In the genomic region with DNA sequence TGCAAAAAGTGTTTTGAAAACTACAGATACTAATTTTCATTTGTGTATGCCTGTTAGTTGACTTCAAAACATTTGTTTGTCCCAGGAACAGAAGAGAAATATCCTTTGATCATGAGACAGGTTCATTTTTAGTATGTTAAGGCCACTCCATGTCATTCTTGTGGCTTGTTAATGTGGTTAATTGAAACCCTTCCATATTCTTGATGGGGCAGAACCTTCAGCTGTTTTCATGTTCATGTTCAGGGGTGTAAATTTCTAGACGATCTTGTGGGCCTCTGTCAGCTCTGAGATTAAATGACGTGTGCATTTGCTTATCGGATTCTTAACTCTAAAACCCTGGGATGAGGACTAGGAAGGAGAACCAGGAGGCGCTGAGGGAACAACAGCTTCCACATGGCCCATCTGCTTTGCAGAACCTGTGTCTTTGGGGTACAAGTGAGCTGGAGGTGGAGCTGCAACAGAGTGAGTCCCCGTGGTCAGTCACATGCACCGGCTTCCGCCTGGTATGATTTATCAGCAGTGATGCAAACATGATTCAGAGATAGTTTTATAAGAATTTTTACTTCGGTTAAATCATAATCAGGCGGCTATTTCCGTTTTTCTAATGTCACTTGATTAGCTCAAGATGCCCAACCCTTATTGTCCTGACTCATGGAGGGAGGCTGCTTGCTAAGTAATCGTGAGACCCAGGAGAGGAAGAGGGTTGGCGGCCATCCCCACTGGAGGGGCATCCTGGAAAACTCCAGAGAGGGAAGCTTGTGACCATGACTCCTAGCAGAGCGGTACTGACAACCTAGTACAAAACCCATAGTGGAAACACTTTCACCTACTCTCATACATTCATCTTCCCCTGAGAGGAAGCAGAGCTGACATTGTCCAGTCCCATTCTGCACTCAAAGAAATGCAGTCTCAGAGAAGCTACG, we compare ENCODE assay signal across 9 cellular contexts.
A peak's percentile ranks its signal among the peaks of the same experiment; 100 is the strongest.
DNase-seq lines count a peak whose midpoint lies in the region; ATAC-seq and TF ChIP-seq lines count a peak whose summit lies in the region.
"Had no signal": no experiment of that assay in that cellular context is flagged by ENCODE, and none has a peak within 500 bp of the region (broad histone marks: within the 10 kb centered on the region; RNA-seq: fewer than 3 reads in every experiment).

No MANE protein-coding gene starts in this region.

- H3K4me3 ChIP-seq in ascending aorta (no peak overlapping the region), thyroid gland (replicated peaks in 1 of 3) (no peak overlapping the region)
- H3K4me3 ChIP-seq: colonic mucosa had no signal

- WGBS in thyroid gland, 2 donors: 77 to 78% methylated on average over 14 of the region's 14 CpGs

- H3K4me1 ChIP-seq in ascending aorta (peaks cover 7 to 26% of the 10 kb centered on the region in 2 donors), thyroid gland (peaks cover 10 to 33% of the 10 kb centered on the region in 2 donors)
- H3K4me1 ChIP-seq: colonic mucosa had no signal

- H3K27ac ChIP-seq in ascending aorta: peak overlapping the region; percentile 31 to 51
- H3K27ac ChIP-seq in thyroid gland: peak overlapping the region in 2 of 3 donors; percentile 44 to 55
- H3K27ac ChIP-seq: colonic mucosa had no signal

- no peaks in the 10 kb centered on the region for H3K27me3 ChIP-seq in ascending aorta
- no peaks in the 10 kb centered on the region for H3K27me3 ChIP-seq in thyroid gland
- H3K27me3 ChIP-seq: colonic mucosa had no signal

- ATAC-seq in HG03469 (IDR thresholded peaks at IDR 0.05; ENCODE audit: unreplicated experiment) (no peak), HG02938 (IDR thresholded peaks at IDR 0.05; ENCODE audit: unreplicated experiment) (no peak)

- TF ChIP-seq CTCF in ascending aorta (IDR thresholded peaks at IDR 0.05): no peak
- no peak for TF ChIP-seq CTCF in thyroid gland (IDR thresholded peaks at IDR 0.05)

- H3K9me3 ChIP-seq in ascending aorta (no peaks in the 10 kb centered on the region), thyroid gland (no peaks in the 10 kb centered on the region)
- H3K9me3 ChIP-seq: colonic mucosa had no signal

- H3K36me3 ChIP-seq in ascending aorta (no peaks in the 10 kb centered on the region), thyroid gland (no peaks in the 10 kb centered on the region)
- H3K36me3 ChIP-seq: colonic mucosa had no signal

- intact Hi-C loops in ascending aorta (cut with DNase I) (no loop called here), thyroid gland (cut with DNase I) (loop anchor here (10.0 kb wide), 1 partner anchor 55 kb away; no protein-coding TSS in a partner anchor)

- no peak for TF ChIP-seq POLR2A in thyroid gland (IDR thresholded peaks at IDR 0.05)

- DNase-seq in HUDEP-2 (lab: John Stamatoyannopoulos, UW; ENCODE audit: unreplicated experiment in 76 of 76): peak in 71 of 76 experiments; percentile 16 to 90 (median 68)
- DNase-seq in ascending aorta (ENCODE audit: low spot score in 2 of 2): peak in 1 of 2 donors; percentile 77
- DNase-seq in hepatic stellate cell (ENCODE audit: low spot score): peak; percentile 54
- DNase-seq in thyroid gland: peak in 1 of 2 donors; percentile 23
- no peak for DNase-seq in COLO668 (lab: John Stamatoyannopoulos, UW; ENCODE audit: unreplicated experiment)
- no peak for DNase-seq in NCI-H2081 (lab: John Stamatoyannopoulos, UW)
- DNase-seq: colonic mucosa had no signal

Comparison
In these comparisons a context has a peak if more than half of its experiments do, and no peak if none do; other contexts are left out.
1. DNase-seq: peak in HUDEP-2 (71 of 76) and hepatic stellate cell (single experiment); none in COLO668 (single experiment) and NCI-H2081 (0 of 2).